1 cellular context compared by ENCODE assay signal in the genomic region with DNA sequence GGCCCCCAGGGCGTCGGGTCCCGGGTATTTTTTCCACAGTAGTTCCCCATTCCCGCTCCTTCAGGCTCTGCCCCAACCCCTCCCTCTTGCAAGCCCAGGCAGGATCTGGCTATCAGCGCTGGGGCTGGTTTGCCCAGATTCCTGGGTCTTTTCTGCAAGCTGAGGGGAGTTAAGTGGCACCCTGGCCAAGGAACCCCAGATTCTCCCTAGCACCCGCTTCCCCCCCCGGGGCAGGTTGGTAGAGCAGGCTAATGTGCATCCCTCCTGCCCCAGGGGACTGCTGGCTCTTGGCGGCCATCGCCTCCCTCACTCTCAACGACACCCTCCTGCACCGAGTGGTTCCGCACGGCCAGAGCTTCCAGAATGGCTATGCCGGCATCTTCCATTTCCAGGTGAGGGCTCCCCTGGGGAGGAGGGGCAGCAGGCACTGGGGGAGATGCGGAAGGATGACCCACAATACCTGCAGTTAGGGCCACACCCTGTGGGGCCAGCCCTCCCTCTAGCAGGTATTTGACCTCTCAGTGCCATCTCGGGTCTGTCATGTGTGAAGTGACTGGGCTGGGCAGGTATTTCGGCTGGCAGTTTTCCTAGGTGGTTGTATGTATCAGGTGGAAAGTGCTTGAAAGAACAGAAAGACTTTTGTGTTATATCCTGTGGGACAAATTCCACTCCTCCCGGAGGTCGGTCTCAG.
TF ChIP-seq lines count a peak whose summit lies in the region.

No MANE protein-coding gene starts in this region.

TF ChIP-seq in IMR-90, 13 proteins besides CTCF, POLR2A, EP300 and RAD21 (continued from another document):
- no peak for TF ChIP-seq MAZ (IDR thresholded peaks at IDR 0.05; ENCODE audit: borderline replicate concordance, low read depth, low read length)
- no peak for TF ChIP-seq MXI1 (IDR thresholded peaks at IDR 0.05; ENCODE audit: borderline replicate concordance, low read depth, low read length)
- TF ChIP-seq SMC3 (IDR thresholded peaks at IDR 0.05; ENCODE audit: low read depth, low read length) = no peak
